Comparison of ENCODE assay signal across 8 cellular contexts in genomic region chr6:33313105-33313708, GRCh38. TPM values are rescaled to one million over a fixed set of nuclear protein-coding genes. Genes with fewer than 3 reads are reported as not detected.
DNase-seq lines count a peak whose midpoint lies in the region; ATAC-seq lines count a peak whose summit lies in the region.

No MANE protein-coding gene starts in this region.

- peak in 37 of 61 donors; percentile 15 to 64 (median 43) for DNase-seq in caudate nucleus (lab: John Stamatoyannopoulos, UW)
- DNase-seq in islet precursor cell = peak; percentile 81
- peak; percentile 40 for DNase-seq in stimulated activated CD4-positive, alpha-beta T cell treated with anti-CD3 and anti-CD28 coated beads, Interleukin-1b, Interleukin-23, amount 100 ng/mL, for 48 hours
- no peak for DNase-seq in NCI-H2107 (lab: John Stamatoyannopoulos, UW)
- DNase-seq in NCI-H2196 (lab: John Stamatoyannopoulos, UW; ENCODE audit: unreplicated experiment) = no peak

- no peaks in the 10 kb centered on the region for H3K9me3 Mint-ChIP-seq in IgD-negative memory B cell
- no peaks in the 10 kb centered on the region for H3K9me3 Mint-ChIP-seq in T-helper 1 cell treated with Interleukin-12 subunit alpha and Interleukin-12 subunit beta and Interleukin-4 antibody, amounts not matched to agents 30 μg/mL and 1 μg/mL, for 36 hours

- H3K27ac ChIP-seq in caudate nucleus (ENCODE audit: low read depth, low read length) = peak overlapping the region; percentile 93

- peak overlapping the region; percentile 97 to 99 (median 98) for H3K4me3 Mint-ChIP-seq in IgD-negative memory B cell
- H3K4me3 Mint-ChIP-seq in T-helper 1 cell treated with Interleukin-12 subunit alpha and Interleukin-12 subunit beta and Interleukin-4 antibody, amounts not matched to agents 30 μg/mL and 1 μg/mL, for 36 hours = peak overlapping the region; percentile 98

- peaks cover 6% of the 10 kb centered on the region for H3K36me3 Mint-ChIP-seq in IgD-negative memory B cell
- peaks cover 47% of the 10 kb centered on the region for H3K36me3 Mint-ChIP-seq in T-helper 1 cell treated with Interleukin-12 subunit alpha and Interleukin-12 subunit beta and Interleukin-4 antibody, amounts not matched to agents 30 μg/mL and 1 μg/mL, for 36 hours (ENCODE audit: low read depth)

- peak; percentile 1 for ATAC-seq in GM18498 (IDR thresholded peaks at IDR 0.05; ENCODE audit: unreplicated experiment)

- peak overlapping the region; percentile 98 to 100 (median 99) for H3K27ac Mint-ChIP-seq in IgD-negative memory B cell
- peak overlapping the region; percentile 98 for H3K27ac Mint-ChIP-seq in T-helper 1 cell treated with Interleukin-12 subunit alpha and Interleukin-12 subunit beta and Interleukin-4 antibody, amounts not matched to agents 30 μg/mL and 1 μg/mL, for 36 hours

- H3K27me3 Mint-ChIP-seq in IgD-negative memory B cell = no peaks in the 10 kb centered on the region
- H3K27me3 Mint-ChIP-seq in T-helper 1 cell treated with Interleukin-12 subunit alpha and Interleukin-12 subunit beta and Interleukin-4 antibody, amounts not matched to agents 30 μg/mL and 1 μg/mL, for 36 hours (ENCODE audit: low read depth) = no peaks in the 10 kb centered on the region

- peaks cover 17 to 43% (median 33%) of the 10 kb centered on the region in 3 donors for H3K4me1 Mint-ChIP-seq in IgD-negative memory B cell
- peaks cover 44% of the 10 kb centered on the region for H3K4me1 Mint-ChIP-seq in T-helper 1 cell treated with Interleukin-12 subunit alpha and Interleukin-12 subunit beta and Interleukin-4 antibody, amounts not matched to agents 30 μg/mL and 1 μg/mL, for 36 hours (ENCODE audit: low read depth)

RNA-seq across cellular contexts. Expression of gene TAPBP, which starts 0.7 kb away (rescaled TPM):
- 605 TPM for polyA plus RNA-seq in IgD-negative memory B cell

RNA-seq across cellular contexts. Expression of gene ZBTB22, which starts 4.3 kb away (rescaled TPM):
- 14.8 TPM for polyA plus RNA-seq in IgD-negative memory B cell

RNA-seq across cellular contexts. Expression of gene DAXX, which starts 9.6 kb away (rescaled TPM):
- polyA plus RNA-seq in IgD-negative memory B cell = 144 TPM

RNA-seq across cellular contexts. Expression of gene RGL2, which starts 14.5 kb away (rescaled TPM):
- polyA plus RNA-seq in IgD-negative memory B cell = 19.0 TPM

RNA-seq across cellular contexts. Expression of gene PFDN6, which starts 23.8 kb away (rescaled TPM):
- 49.3 TPM for polyA plus RNA-seq in IgD-negative memory B cell

Comparison
In these comparisons a context has a peak if more than half of its experiments do, and no peak if none do; other contexts are left out.
1. DNase-seq: peak in caudate nucleus (37 of 61), islet precursor cell (single experiment) and stimulated activated CD4-positive, alpha-beta T cell treated with anti-CD3 and anti-CD28 coated beads, Interleukin-1b, Interleukin-23, amount 100 ng/mL, for 48 hours (single experiment); none in NCI-H2107 (single experiment) and NCI-H2196 (single experiment).